Comparison of ENCODE assay signal across 8 cellular contexts in genomic region chr1:23167353-23168078, GRCh38. TPM values are rescaled to one million over a fixed set of nuclear protein-coding genes. Genes with fewer than 3 reads are reported as not detected.
DNase-seq lines count a peak whose midpoint lies in the region; ATAC-seq, FAIRE-seq and TF ChIP-seq lines count a peak whose summit lies in the region.

No MANE protein-coding gene starts in this region.

- no peaks in the 10 kb centered on the region for H3K27me3 ChIP-seq in keratinocyte (ENCODE audit: control insufficient read depth, extremely low read depth, insufficient read depth, low read length)
- H3K27me3 ChIP-seq in spleen (replicated peaks in 1 of 7), result no peaks in the 10 kb centered on the region

- H3K4me2 ChIP-seq in keratinocyte (ENCODE audit: control insufficient read depth, extremely low read depth, insufficient read depth, low read depth, low read length), result peak overlapping the region; percentile 77

- no peaks in the 10 kb centered on the region for H3K9me1 ChIP-seq in keratinocyte (ENCODE audit: control insufficient read depth, extremely low read depth, insufficient read depth, low read length)

- ATAC-seq in HG03432 (IDR thresholded peaks at IDR 0.05; ENCODE audit: unreplicated experiment), result no peak

- H3K36me3 ChIP-seq in keratinocyte (ENCODE audit: control insufficient read depth in 2 of 2, extremely low read depth in 1 of 2, insufficient read depth in 2 of 2, low read length in 2 of 2) (no peaks in the 10 kb centered on the region), spleen (no peaks in the 10 kb centered on the region)

- H3K9ac ChIP-seq in keratinocyte (ENCODE audit: control insufficient read depth, extremely low read depth, insufficient read depth, low read length), result peak overlapping the region; percentile 94

- no peak overlapping the region for H2AFZ ChIP-seq in keratinocyte (ENCODE audit: control insufficient read depth, low read length)

- dilution Hi-C loops in keratinocyte (cut with MboI; ENCODE audit: extremely low pct_ligation_motif_present, low sequenced_read_pairs), result no loop called here

- H3K27ac ChIP-seq in VCaP, result peak overlapping the region; percentile 86
- H3K27ac ChIP-seq in keratinocyte (ENCODE audit: control insufficient read depth, insufficient read depth, low read length), result peak overlapping the region; percentile 61
- H3K27ac ChIP-seq in spleen, result peak overlapping the region; percentile 72 to 96 (median 91)

- 2 to 4% (median 4%) methylated on average over 31 to 45 of the region's 45 CpGs for WGBS in spleen, 5 donors

- H3K4me3 ChIP-seq in keratinocyte (ENCODE audit: control insufficient read depth in 2 of 3, extremely low read depth in 1 of 3, insufficient read depth in 2 of 3, low read depth in 1 of 3, low read length in 3 of 3), result peak overlapping the region; percentile 62 to 69 (median 68)
- peak overlapping the region; percentile 65 to 95 (median 82) for H3K4me3 ChIP-seq in spleen

- H3K79me2 ChIP-seq in keratinocyte (ENCODE audit: control insufficient read depth, insufficient read depth, low read length), result peaks cover 57% of the 10 kb centered on the region

- peaks cover 52% of the 10 kb centered on the region for H3K4me1 ChIP-seq in keratinocyte (ENCODE audit: control insufficient read depth, extremely low read depth, insufficient read depth, low read length)
- H3K4me1 ChIP-seq in spleen, result peaks cover 17 to 82% (median 53%) of the 10 kb centered on the region in 6 donors

- DNase-seq in Daoy (ENCODE audit: low read depth) (peak; percentile 61), HS-5 (ENCODE audit: low read depth) (peak; percentile 31), keratinocyte (ENCODE audit: low read depth, low spot score) (no peak), spleen (peak; percentile 85), DMS153 (lab: John Stamatoyannopoulos, UW) (no peak)
- DNase-seq in central memory CD4-positive, alpha-beta T cell, result peak; percentile 31

- no peak for TF ChIP-seq POLR2A in spleen (IDR thresholded peaks at IDR 0.05)

- peak; percentile 29 for FAIRE-seq in keratinocyte (lab: Jason Lieb, UNC)

- TF ChIP-seq CTCF in VCaP (conservative IDR thresholded peaks at IDR 0.05) (no peak), keratinocyte (optimal IDR thresholded peaks at IDR 0.05 in 1 of 3, IDR thresholded peaks at IDR 0.05 in 1 of 3, conservative IDR thresholded peaks at IDR 0.05 in 1 of 3; ENCODE audit: extremely low read depth in 1 of 3, insufficient read depth in 2 of 3, low read length in 3 of 3) (no peak), spleen (IDR thresholded peaks at IDR 0.05 in 8 of 11, conservative IDR thresholded peaks at IDR 0.05 in 3 of 11) (no peak)

- no peaks in the 10 kb centered on the region for H4K20me1 ChIP-seq in keratinocyte (ENCODE audit: control insufficient read depth, extremely low read depth, insufficient read depth, low read length)

- intact Hi-C loops in spleen (cut with DNase I; ENCODE audit: low total_unique reads), result loop anchor here (5.0 kb wide), 1 partner anchor 55 kb away; no protein-coding TSS in a partner anchor

- H3K9me3 ChIP-seq in keratinocyte (ENCODE audit: control insufficient read depth, low read depth, low read length) (no peaks in the 10 kb centered on the region), spleen (no peaks in the 10 kb centered on the region)

RNA-seq across cellular contexts. Expression of gene LUZP1, which starts 1.1 kb away (rescaled TPM):
- 24.3 and 30.2 TPM in 2 replicates for total RNA-seq in Daoy (2014; rRNA removed; shearing (Covaris generic))
- polyA plus RNA-seq in keratinocyte, result 46.1 to 52.8 TPM (median 52.5 TPM) in 3 replicates
- polyA plus RNA-seq in keratinocyte (2011; ENCODE audit: low read depth), result 102 TPM
- 31.4 and 40.6 TPM in 2 replicates for polyA plus RNA-seq in keratinocyte (2011; cell fraction: cytosol; rRNA removed)
- polyA plus RNA-seq in keratinocyte (2011; cell fraction: nucleus; rRNA removed), result 68.2 and 75.7 TPM in 2 replicates
- polyA plus RNA-seq in keratinocyte (2012; ENCODE audit: low replicate concordance), result 18.8 and 46.9 TPM in 2 replicates
- 65.4 to 110 TPM (median 99.0 TPM) in 3 replicates for polyA minus RNA-seq in keratinocyte
- 59.9 TPM for polyA minus RNA-seq in keratinocyte (2011; cell fraction: cytosol; rRNA and poly(A)+ RNA removed)
- polyA minus RNA-seq in keratinocyte (2011; cell fraction: nucleus; rRNA and poly(A)+ RNA removed), result 89.4 and 161 TPM in 2 replicates
- 10 to 100 TPM; 25.4 to 51.6 (median 36.8) TPM for total RNA-seq in spleen
- 1 to 10 TPM; 1.7 to 5.1 (median 1.9) TPM for polyA plus RNA-seq in spleen

RNA-seq across cellular contexts. Expression of gene HTR1D, which starts 49.8 kb away (rescaled TPM):
- 3.1 and 5.0 TPM in 2 replicates for total RNA-seq in Daoy (2014; rRNA removed; shearing (Covaris generic))
- polyA plus RNA-seq in keratinocyte, result 0.08 to 0.30 TPM (median 0.14 TPM) in 3 replicates
- polyA plus RNA-seq in keratinocyte (2011; ENCODE audit: low read depth), result 0.15 TPM
- 0.12 and 0.13 TPM in 2 replicates for polyA plus RNA-seq in keratinocyte (2011; cell fraction: cytosol; rRNA removed)
- 0.27 and 0.36 TPM in 2 replicates for polyA plus RNA-seq in keratinocyte (2011; cell fraction: nucleus; rRNA removed)
- polyA plus RNA-seq in keratinocyte (2012; ENCODE audit: low replicate concordance), result 0.10 and 0.31 TPM in 2 replicates
- polyA minus RNA-seq in keratinocyte, result 0.46 to 0.82 TPM (median 0.54 TPM) in 3 replicates
- not detected for polyA minus RNA-seq in keratinocyte (2011; cell fraction: cytosol; rRNA and poly(A)+ RNA removed)
- 0.21 and 0.23 TPM in 2 replicates for polyA minus RNA-seq in keratinocyte (2011; cell fraction: nucleus; rRNA and poly(A)+ RNA removed)
- under 1 TPM in 1 of 7 donors, not detected in 6; 0.13 TPM for total RNA-seq in spleen
- polyA plus RNA-seq in spleen, result not detected

Comparison
In these comparisons a context has a peak if more than half of its experiments do, and no peak if none do; other contexts are left out.
1. DNase-seq: peak in Daoy (single experiment), HS-5 (single experiment), central memory CD4-positive, alpha-beta T cell (single experiment) and spleen (single experiment); none in keratinocyte (single experiment) and DMS153 (single experiment).
2. Peak in every context shown above with its lines, with median percentiles within 50 percentile points of each other: H3K27ac ChIP-seq.